28 cellular contexts compared by ENCODE assay signal in genomic region chr2:187252063-187252462, GRCh38.
DNase-seq lines count a peak whose midpoint lies in the region; ATAC-seq, FAIRE-seq and TF ChIP-seq lines count a peak whose summit lies in the region.
"Had no signal": no experiment of that assay in that cellular context is flagged by ENCODE, and none has a peak within 500 bp of the region (broad histone marks: within the 10 kb centered on the region; RNA-seq: fewer than 3 reads in every experiment).

No MANE protein-coding gene starts in this region.

- CTCF ChIA-PET in H1 (lab: Charles Lee; ENCODE audit: partially characterized antibody) = interaction anchor here (1.3 kb wide), 1 partner anchor 9 kb away, joined by 3 read pairs; no protein-coding TSS in a partner anchor

- 96% methylated on average over 10 of the region's 10 CpGs; no CpG with 5 or more reads in 1 of the 2 experiments for WGBS in H1 (ENCODE audit: extremely low coverage in 1 of 2, insufficient coverage in 1 of 2, insufficient read length in 1 of 2, insufficient replicate concordance in 2 of 2, low coverage in 1 of 2, low lambda C conversion rate in 2 of 2, missing lambda C conversion rate in 1 of 2), 2 experiments
- no CpG with 5 or more reads among the region's 10 CpGs for WGBS in neuronal stem cell (ENCODE audit: extremely low coverage in 2 of 2, insufficient read length in 2 of 2, insufficient replicate concordance in 1 of 2), 2 donors

- H2AK5ac ChIP-seq in H1 (ENCODE audit: low read depth, low read length) (no peak overlapping the region), neuronal stem cell (ENCODE audit: low read depth, low read length) (no peak overlapping the region)

- H3K4me3 Mint-ChIP-seq in GM23338 = no peak overlapping the region
- H3K4me3 Mint-ChIP-seq: CD14-positive monocyte; CD4-positive, alpha-beta memory T cell; CD4-positive, CD25-positive, alpha-beta regulatory T cell; CD8-positive, alpha-beta memory T cell had no signal

- no peak for ATAC-seq in GM23338
- ATAC-seq in GM21786 (IDR thresholded peaks at IDR 0.05; ENCODE audit: unreplicated experiment) = no peak
- ATAC-seq: GM12878 had no signal

- TF ChIP-seq CTCF in GM23338 (conservative IDR thresholded peaks at IDR 0.05; ENCODE audit: low read depth in 2 of 2) = no peak
- TF ChIP-seq CTCF in H1 (IDR thresholded peaks at IDR 0.05; ENCODE audit: control extremely low read depth in 1 of 3, insufficient read depth in 1 of 3, low read depth in 1 of 3, low read length in 3 of 3) = no peak
- TF ChIP-seq CTCF in brain microvascular endothelial cell (IDR thresholded peaks at IDR 0.05; ENCODE audit: low read depth, low read length, missing control alignments) = no peak

- H3K27ac ChIP-seq in GM23338 (ENCODE audit: low read depth) = no peak overlapping the region
- no peak overlapping the region for H3K27ac ChIP-seq in H1 (ENCODE audit: low read depth, low read length)
- H3K27ac ChIP-seq in neuronal stem cell (replicated peaks; ENCODE audit: low read length) = no peak overlapping the region
- no peak overlapping the region for H3K27ac ChIP-seq in brain microvascular endothelial cell
- H3K27ac ChIP-seq: BLaER1 had no signal

- in situ Hi-C loops in brain microvascular endothelial cell (cut with HindIII; ENCODE audit: low pct_ligation_motif_present, low sequenced_read_pairs) = no loop called here

- H3K27me3 Mint-ChIP-seq in GM23338 (ENCODE audit: insufficient read depth, low read depth, poor library complexity) = no peaks in the 10 kb centered on the region
- H3K27me3 Mint-ChIP-seq: CD4-positive, alpha-beta memory T cell; CD4-positive, CD25-positive, alpha-beta regulatory T cell; CD8-positive, alpha-beta memory T cell had no signal

- H3K4me1 ChIP-seq in GM23338 (ENCODE audit: insufficient read depth) = no peaks in the 10 kb centered on the region
- no peaks in the 10 kb centered on the region for H3K4me1 ChIP-seq in H1 (replicated peaks in 1 of 4; ENCODE audit: control insufficient read depth in 3 of 4, insufficient read depth in 4 of 4, low read length in 3 of 4)
- H3K4me1 ChIP-seq in neuronal stem cell (ENCODE audit: control insufficient read depth in 2 of 2, insufficient read depth in 1 of 2, low read depth in 1 of 2, low read length in 2 of 2) = no peaks in the 10 kb centered on the region
- H3K4me1 ChIP-seq: BE2C, BLaER1 had no signal

- no peak for DNase-seq in GM23338 (ENCODE audit: low spot score)
- no peak for DNase-seq in H1 (ENCODE audit: low read depth in 1 of 2, low spot score in 2 of 2)
- DNase-seq in neuronal stem cell (ENCODE audit: low spot score) = no peak
- no peak for DNase-seq in GM19238 (ENCODE audit: insufficient read length, low spot score)
- DNase-seq in NCI-H524 treated with DMSO at 0.1 percent for 48 hours (lab: John Stamatoyannopoulos, UW) = no peak
- DNase-seq in brain microvascular endothelial cell = no peak
- DNase-seq: 8988T; BE2C; C1 segment of cervical spinal cord; CD4-positive, alpha-beta memory T cell; CD4-positive, CD25-positive, alpha-beta regulatory T cell; CD8-positive, alpha-beta memory T cell; COR-L47; DMS 273 treated with DMSO at 0.1 percent for 48 hours; DMS153; DMS53; DMS79; DND-41; EL; GDM1 had no signal

- H2AFZ ChIP-seq in GM23338 (peak overlapping the region; percentile 58; the same call in 1 of the 2 replicates), H1 (ENCODE audit: low read length) (peak overlapping the region; percentile 72; the same call in 1 of the 2 replicates), neuronal stem cell (ENCODE audit: low read length) (peak overlapping the region; percentile 29)

- no peak overlapping the region for H3K56ac ChIP-seq in H1 (replicated peaks; ENCODE audit: insufficient read length, low read depth, low read length)

- H3K4me1 Mint-ChIP-seq in GM23338 = no peaks in the 10 kb centered on the region
- H3K4me1 Mint-ChIP-seq: CD14-positive monocyte; CD4-positive, alpha-beta memory T cell; CD4-positive, CD25-positive, alpha-beta regulatory T cell; CD8-positive, alpha-beta memory T cell had no signal

- H2BK12ac ChIP-seq in H1 (ENCODE audit: low read depth, low read length) (no peak overlapping the region), neuronal stem cell (ENCODE audit: low read length) (no peak overlapping the region)

- H3K4me3 ChIP-seq in GM23338 (no peak overlapping the region), H1 (ENCODE audit: extremely low read depth in 1 of 4, insufficient read depth in 2 of 4, low read depth in 3 of 4, low read length in 4 of 4) (no peak overlapping the region), neuronal stem cell (ENCODE audit: low read length in 2 of 2) (no peak overlapping the region), brain microvascular endothelial cell (ENCODE audit: low read depth, low read length) (no peak overlapping the region)
- H3K4me3 ChIP-seq: BLaER1, GM12878 had no signal

- H4K91ac ChIP-seq in H1 (replicated peaks; ENCODE audit: insufficient read length, low read length) = no peak overlapping the region
- H4K91ac ChIP-seq in neuronal stem cell (ENCODE audit: low read depth, low read length, poor library complexity) = no peak overlapping the region

- no peak overlapping the region for H4K8ac ChIP-seq in H1 (ENCODE audit: extremely low read depth, insufficient read depth, low read length)
- H4K8ac ChIP-seq in neuronal stem cell (ENCODE audit: low read depth, low read length) = peak overlapping the region; percentile 65

- H2BK15ac ChIP-seq in H1 (ENCODE audit: low read length) (no peak overlapping the region), neuronal stem cell (ENCODE audit: low read length) (no peak overlapping the region)

- H2BK120ac ChIP-seq in H1 (replicated peaks; ENCODE audit: low read depth, low read length) (no peak overlapping the region), neuronal stem cell (ENCODE audit: low read depth, low read length) (no peak overlapping the region)

- H3K27ac Mint-ChIP-seq in GM23338 = no peak overlapping the region
- H3K27ac Mint-ChIP-seq: CD14-positive monocyte; CD4-positive, alpha-beta memory T cell; CD8-positive, alpha-beta memory T cell had no signal

- TF ChIP-seq POLR2A in H1 (IDR thresholded peaks at IDR 0.05; ENCODE audit: control extremely low read depth in 1 of 2, low read depth in 2 of 2, low read length in 2 of 2) = no peak

- H3K4me2 ChIP-seq in GM23338 (no peak overlapping the region), H1 (ENCODE audit: insufficient read depth in 1 of 2, low read depth in 2 of 2, low read length in 2 of 2) (no peak overlapping the region), neuronal stem cell (ENCODE audit: insufficient read depth, low read length, poor library complexity, severe bottlenecking) (peak overlapping the region; percentile 11)
- H3K4me2 ChIP-seq: BLaER1 had no signal

- H3K9me3 Mint-ChIP-seq in GM23338 = no peaks in the 10 kb centered on the region

- H3K79me1 ChIP-seq in H1 (ENCODE audit: low read depth, low read length) = no peaks in the 10 kb centered on the region
- H3K79me1 ChIP-seq in neuronal stem cell (ENCODE audit: low read depth, low read length) = no peaks in the 10 kb centered on the region

- no peak overlapping the region for H3K9ac ChIP-seq in H1 (replicated peaks in 1 of 4; ENCODE audit: extremely low read depth in 1 of 4, low read depth in 3 of 4, low read length in 3 of 4)
- no peak overlapping the region for H3K9ac ChIP-seq in neuronal stem cell (ENCODE audit: low read depth, low read length, poor library complexity)
- H3K9ac ChIP-seq: BLaER1 had no signal

- H3K23me2 ChIP-seq in H1 (ENCODE audit: low read depth, low read length) = no peaks in the 10 kb centered on the region

- H3K27me3 ChIP-seq in GM23338 (ENCODE audit: insufficient read depth) = no peaks in the 10 kb centered on the region
- H3K27me3 ChIP-seq in H1 (replicated peaks in 1 of 4; ENCODE audit: control insufficient read depth in 3 of 4, extremely low read depth in 1 of 4, insufficient read depth in 3 of 4, low read length in 3 of 4) = no peaks in the 10 kb centered on the region
- no peaks in the 10 kb centered on the region for H3K27me3 ChIP-seq in neuronal stem cell (ENCODE audit: control insufficient read depth in 3 of 3, insufficient read depth in 3 of 3, low read depth in 1 of 3, low read length in 3 of 3)
- no peaks in the 10 kb centered on the region for H3K27me3 ChIP-seq in brain microvascular endothelial cell (replicated peaks)
- H3K27me3 ChIP-seq: BE2C, BLaER1 had no signal

- no peaks in the 10 kb centered on the region for H3F3A ChIP-seq in GM23338 (replicated peaks; ENCODE audit: low read depth)

- H3K9me3 ChIP-seq in H1 (ENCODE audit: insufficient read depth in 2 of 2, low read depth in 1 of 2, low read length in 1 of 2) = no peaks in the 10 kb centered on the region
- no peaks in the 10 kb centered on the region for H3K9me3 ChIP-seq in neuronal stem cell (replicated peaks in 1 of 2; ENCODE audit: control insufficient read depth in 2 of 2, insufficient read depth in 1 of 2, low read depth in 1 of 2, low read length in 2 of 2)
- H3K9me3 ChIP-seq: BE2C, BLaER1 had no signal

- H4K20me1 ChIP-seq in GM23338 (replicated peaks; ENCODE audit: insufficient read depth) (no peaks in the 10 kb centered on the region), H1 (replicated peaks in 1 of 2; ENCODE audit: control insufficient read depth in 1 of 2, insufficient read depth in 2 of 2, low read length in 2 of 2) (no peaks in the 10 kb centered on the region)
- H4K20me1 ChIP-seq: BLaER1 had no signal

- H3K36me3 ChIP-seq in GM23338 (ENCODE audit: insufficient read depth) = no peaks in the 10 kb centered on the region
- no peaks in the 10 kb centered on the region for H3K36me3 ChIP-seq in H1 (ENCODE audit: control insufficient read depth in 2 of 4, insufficient read depth in 4 of 4, low read length in 3 of 4)
- H3K36me3 ChIP-seq in neuronal stem cell (replicated peaks in 1 of 2; ENCODE audit: control insufficient read depth in 2 of 2, insufficient read depth in 2 of 2, low read length in 2 of 2) = no peaks in the 10 kb centered on the region
- H3K36me3 ChIP-seq in brain microvascular endothelial cell (replicated peaks) = no peaks in the 10 kb centered on the region
- H3K36me3 ChIP-seq: BE2C, BLaER1 had no signal

- no peak for TF ChIP-seq RAD21 in H1 (IDR thresholded peaks at IDR 0.05 in 1 of 2, conservative IDR thresholded peaks at IDR 0.05 in 1 of 2; ENCODE audit: low read depth in 2 of 2, low read length in 2 of 2)

- H3K36me3 Mint-ChIP-seq in GM23338 (ENCODE audit: low read depth) = no peaks in the 10 kb centered on the region
- H3K36me3 Mint-ChIP-seq: CD14-positive monocyte; CD4-positive, alpha-beta memory T cell; CD4-positive, CD25-positive, alpha-beta regulatory T cell; CD8-positive, alpha-beta memory T cell had no signal

- H3K4ac ChIP-seq in H1 (replicated peaks; ENCODE audit: insufficient read length, low read depth, low read length) = no peak overlapping the region
- H3K4ac ChIP-seq in neuronal stem cell (ENCODE audit: low read length) = no peak overlapping the region

- FAIRE-seq in H1 (lab: Jason Lieb, UNC) = no peak
- FAIRE-seq: A204.1, GM12878, GM12892, GM18507, GM19239 had no signal

- H4K5ac ChIP-seq in H1 (ENCODE audit: insufficient read length, low read depth, low read length) = no peak overlapping the region

- no peak for TF ChIP-seq EP300 in H1 (IDR thresholded peaks at IDR 0.05; ENCODE audit: borderline replicate concordance in 1 of 2, low read depth in 2 of 2, low read length in 2 of 2)

- no peak overlapping the region for H3K14ac ChIP-seq in H1 (ENCODE audit: insufficient read length)
- H3K14ac ChIP-seq in neuronal stem cell (ENCODE audit: low read length) = no peak overlapping the region

- H3K23ac ChIP-seq in H1 (ENCODE audit: insufficient read length) (no peak overlapping the region), neuronal stem cell (ENCODE audit: low read depth, low read length, poor library complexity) (no peak overlapping the region)

- no peaks in the 10 kb centered on the region for H3K9me2 ChIP-seq in GM23338 (ENCODE audit: insufficient read depth)

- H2BK20ac ChIP-seq in H1 (ENCODE audit: low read length) = no peak overlapping the region

- H3K79me2 ChIP-seq in GM23338 (replicated peaks; ENCODE audit: insufficient read depth) = no peaks in the 10 kb centered on the region
- H3K79me2 ChIP-seq in H1 (ENCODE audit: control insufficient read depth in 1 of 2, insufficient read depth in 2 of 2, low read length in 2 of 2) = no peaks in the 10 kb centered on the region

- H2BK5ac ChIP-seq in H1 (ENCODE audit: low read depth, low read length) = no peak overlapping the region
- no peak overlapping the region for H2BK5ac ChIP-seq in neuronal stem cell (ENCODE audit: low read length)

- H3K18ac ChIP-seq in H1 (ENCODE audit: extremely low read depth, low read length) (no peak overlapping the region), neuronal stem cell (ENCODE audit: low read length) (no peak overlapping the region)

- POLR2A ChIA-PET in H1 (lab: Charles Lee; ENCODE audit: partially characterized antibody) = no interaction called here
